ENCODE assay signal across 26 cellular contexts in the genomic region with DNA sequence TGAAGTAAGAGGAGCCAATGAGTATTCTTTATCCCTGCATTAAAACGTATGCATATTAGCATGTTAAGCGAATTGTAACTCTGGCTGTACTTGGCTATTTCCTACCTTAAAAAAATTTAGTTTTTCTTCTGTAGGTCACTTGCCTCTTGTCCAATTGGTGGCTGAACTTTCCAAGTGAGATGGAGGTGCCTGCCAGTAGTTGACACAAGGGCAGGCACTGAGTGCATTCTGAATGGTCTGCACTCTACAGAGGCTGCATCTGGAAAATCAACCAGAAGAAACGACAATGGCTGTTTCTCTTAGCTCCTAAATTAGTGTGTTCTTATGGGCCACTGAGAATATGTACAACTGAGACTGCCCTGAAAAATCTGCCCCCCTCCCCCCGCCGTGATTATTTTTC.
"Had no signal": no experiment of that assay in that cellular context is flagged by ENCODE, and none has a peak within 500 bp of the region (broad histone marks: within the 10 kb centered on the region; RNA-seq: fewer than 3 reads in every experiment).

No MANE protein-coding gene starts in this region.

- H3K4me3 ChIP-seq: adrenal gland, MG63, SJCRH30, SK-N-MC had no signal

- H3K36me3 ChIP-seq: adrenal gland, SJCRH30 had no signal

- H3K4me1 ChIP-seq: adrenal gland had no signal

- ATAC-seq: activated naive CD4-positive, alpha-beta T cell treated with anti-CD3 and anti-CD28 coated beads, Interleukin-2, amount 50 U/mL, for 72 hours had no signal

- DNase-seq: activated CD4-positive, alpha-beta T cell treated with anti-CD3 and anti-CD28 coated beads, Interleukin-2, amount 10 ng/mL, durations not matched to agents 24 days and 14 days; activated CD4-positive, alpha-beta T cell treated with anti-CD3 and anti-CD28 coated beads, Interleukin-2, amount 50 U/mL, for 4 hours; activated CD4-positive, CD25-positive, alpha-beta regulatory T cell; activated CD8-positive, alpha-beta T cell treated with anti-CD3 and anti-CD28 coated beads for 36 hours; activated gamma-delta T cell treated with Interleukin-2 at 50 U/mL for 16 hours; activated naive CD4-positive, alpha-beta T cell treated with anti-CD3 and anti-CD28 coated beads for 36 hours; activated T-cell treated with anti-CD3 and anti-CD28 coated beads, Interleukin-2, amount 50 U/mL, for 24 hours; adrenal gland; central memory CD4-positive, alpha-beta T cell; Kasumi-1; KBM-7; MG63; NCI-H1092; NCI-H1436 treated with DMSO at 0.1 percent for 48 hours; NCI-H1694 treated with DMSO at 0.1 percent for 48 hours; NCI-H2029; NCI-H2171; NCI-H510A; NCI-H526; NCI-H748 treated with DMSO at 0.1 percent for 48 hours; Right ventricle myocardium superior; SJCRH30; T1000; WERI-Rb-1 had no signal

- H3K9me3 ChIP-seq: adrenal gland, MG63, SJCRH30 had no signal

- H3K27me3 ChIP-seq: adrenal gland, MG63, SJCRH30 had no signal

- H3K27ac ChIP-seq: adrenal gland, SJCRH30, SK-N-MC, WERI-Rb-1 had no signal
